ENCODE assay signal across 7 cellular contexts in genomic region chr9:29416204-29416603, GRCh38.
"Had no signal": no experiment of that assay in that cellular context is flagged by ENCODE, and none has a peak within 500 bp of the region (broad histone marks: within the 10 kb centered on the region; RNA-seq: fewer than 3 reads in every experiment).

No MANE protein-coding gene starts in this region.

- FAIRE-seq: HepG2, HTR-8/SVneo, K562 had no signal

- H3K4me3 ChIP-seq: K562 had no signal

- H3K27me3 Mint-ChIP-seq: IgD-negative memory B cell had no signal

- H3K27ac ChIP-seq: HL-60 had no signal

- H3K36me3 Mint-ChIP-seq: IgD-negative memory B cell had no signal

- H3K4me1 Mint-ChIP-seq: IgD-negative memory B cell had no signal

- ATAC-seq: HepG2, K562 had no signal

- DNase-seq: IMR-90, KBM-7 had no signal

- H3K27ac Mint-ChIP-seq: IgD-negative memory B cell had no signal

- H3K4me3 Mint-ChIP-seq: IgD-negative memory B cell had no signal
